Comparison of ENCODE assay signal across 8 cellular contexts in genomic region chr22:42825796-42826195, GRCh38.
"Had no signal": no experiment of that assay in that cellular context is flagged by ENCODE, and none has a peak within 500 bp of the region (broad histone marks: within the 10 kb centered on the region; RNA-seq: fewer than 3 reads in every experiment).

No MANE protein-coding gene starts in this region.

- FAIRE-seq: HepG2 had no signal

- H3K4me3 ChIP-seq: GM23248, HAP-1 had no signal

- H3K4me3 Mint-ChIP-seq: HFFc6, IgD-negative memory B cell had no signal

- H3K27ac ChIP-seq: GM23248, HL-60 had no signal

- DNase-seq: GM23248, GOT3, H7, HFFc6 had no signal

- H3K27me3 Mint-ChIP-seq: IgD-negative memory B cell had no signal

- H3K9me3 ChIP-seq: HAP-1 had no signal

- H3K9me3 Mint-ChIP-seq: HFFc6, IgD-negative memory B cell had no signal

- H3K27ac Mint-ChIP-seq: HFFc6, IgD-negative memory B cell had no signal
